ENCODE assay signal across 9 cellular contexts in the genomic region with DNA sequence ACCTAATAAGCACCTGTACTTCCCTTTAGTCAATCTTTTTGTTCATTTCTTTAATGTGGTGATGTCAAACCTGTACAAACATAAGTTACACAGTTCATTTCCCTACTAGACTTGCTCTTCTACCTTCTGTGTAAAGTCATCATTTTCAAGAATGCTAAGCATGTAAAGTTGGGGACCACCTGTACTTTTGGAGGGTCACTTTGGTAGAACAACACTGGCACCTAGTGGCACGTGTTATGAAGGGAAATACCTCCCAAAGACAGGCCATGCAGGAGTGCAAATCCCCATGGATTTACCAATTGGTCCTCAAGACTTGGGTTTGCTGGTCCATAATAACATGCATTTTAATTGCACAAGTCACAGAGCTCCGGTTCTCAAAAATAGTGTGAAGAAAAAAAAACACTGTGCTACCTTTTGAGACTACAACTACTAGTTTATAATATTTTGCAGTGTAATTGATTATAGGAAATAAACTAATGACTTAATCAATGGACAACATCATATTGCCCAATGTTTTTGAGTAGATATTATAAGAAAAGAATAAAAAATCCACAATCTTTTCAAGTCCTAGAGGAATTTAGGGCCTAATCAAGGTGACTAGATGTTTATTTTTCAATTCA.
DNase-seq lines count a peak whose midpoint lies in the region; ATAC-seq and TF ChIP-seq lines count a peak whose summit lies in the region.
"Had no signal": no experiment of that assay in that cellular context is flagged by ENCODE, and none has a peak within 500 bp of the region (broad histone marks: within the 10 kb centered on the region; RNA-seq: fewer than 3 reads in every experiment).

No MANE protein-coding gene starts in this region.

- peak; percentile 90 for TF ChIP-seq RAD21 in HCT116 (IDR thresholded peaks at IDR 0.05; ENCODE audit: low read depth)

- no peaks in the 10 kb centered on the region for H3K36me3 Mint-ChIP-seq in osteocyte (ENCODE audit: unreplicated experiment)
- H3K36me3 Mint-ChIP-seq: naive B cell had no signal

- no peaks in the 10 kb centered on the region for H3K9me2 ChIP-seq in HCT116 (ENCODE audit: insufficient read depth)

- H3K4me1 ChIP-seq in HCT116 (ENCODE audit: control insufficient read depth in 1 of 2, insufficient read depth in 2 of 2, low read length in 2 of 2), result no peaks in the 10 kb centered on the region

- intact Hi-C loops in HCT116 (cut with micrococcal nuclease), result loop anchor here (1.0 to 5.0 kb wide), 5 partner anchors 429 to 830 kb away; no protein-coding TSS in a partner anchor

- H4K20me1 ChIP-seq in HCT116 (ENCODE audit: insufficient read depth), result no peaks in the 10 kb centered on the region

- ATAC-seq in HCT116 (peak; percentile 86), GM19463 (IDR thresholded peaks at IDR 0.05; ENCODE audit: unreplicated experiment) (no peak)

- no peaks in the 10 kb centered on the region for H3K27me3 Mint-ChIP-seq in osteocyte (ENCODE audit: unreplicated experiment)

- no peak overlapping the region for H3K4me2 ChIP-seq in HCT116 (ENCODE audit: low read length)

- no peaks in the 10 kb centered on the region for H3K9me3 Mint-ChIP-seq in osteocyte (ENCODE audit: unreplicated experiment)

- TF ChIP-seq CTCF in HCT116 (IDR thresholded peaks at IDR 0.05 in 2 of 3, conservative IDR thresholded peaks at IDR 0.05 in 1 of 3; ENCODE audit: borderline replicate concordance in 1 of 3, insufficient read depth in 1 of 3, low read depth in 2 of 3, low read length in 2 of 3) (peak; percentile 56 to 84 (median 76); a peak in 5 of 6 replicates), fibroblast of mammary gland (conservative IDR thresholded peaks at IDR 0.05; ENCODE audit: control insufficient read depth, insufficient read depth, low read depth, low read length) (peak; percentile 75), osteocyte (IDR thresholded peaks at IDR 0.05) (peak; percentile 90)

- POLR2A ChIA-PET in HCT116 (lab: Charles Lee), result no interaction called here

- H3K9me3 ChIP-seq in HCT116 (ENCODE audit: control insufficient read depth in 1 of 2, insufficient read depth in 1 of 2, low read depth in 1 of 2, low read length in 2 of 2), result no peaks in the 10 kb centered on the region

- RAD21 ChIA-PET in HCT116 (lab: Charles Lee; ENCODE audit: low non-redundant PET in 1 of 2, low total read pairs in 2 of 2, uncharacterized antibody in 2 of 2, unreplicated experiment in 2 of 2), result interaction anchor here (0.7 to 1.0 kb wide), 2 partner anchors 220 to 429 kb away, joined by 3 to 4 read pairs; no protein-coding TSS in a partner anchor

- H3K27ac Mint-ChIP-seq in osteocyte (ENCODE audit: unreplicated experiment), result no peak overlapping the region
- H3K27ac Mint-ChIP-seq: naive B cell had no signal

- no peak overlapping the region for H3K9ac ChIP-seq in HCT116 (ENCODE audit: low read length)

- no peaks in the 10 kb centered on the region for H3K79me2 ChIP-seq in HCT116 (ENCODE audit: insufficient read depth, low read length)

- CTCF ChIA-PET in HCT116 (lab: Charles Lee), result interaction anchor here (4.2 kb wide), 1 partner anchor 430 kb away, joined by 27 read pairs; a partner anchor contains a TSS

- H3K36me3 ChIP-seq in HCT116 (ENCODE audit: control insufficient read depth in 1 of 2, insufficient read depth in 2 of 2, low read length in 2 of 2), result no peaks in the 10 kb centered on the region

- H3K4me3 ChIP-seq in HCT116 (replicated peaks in 1 of 2; ENCODE audit: low read depth in 1 of 2, low read length in 2 of 2) (no peak overlapping the region), fibroblast of mammary gland (ENCODE audit: control insufficient read depth, low read depth, low read length) (no peak overlapping the region)

- DNase-seq in DMS153 (lab: John Stamatoyannopoulos, UW), result peak; percentile 40
- peak; percentile 56 for DNase-seq in HCT116 (ENCODE audit: low read depth, low spot score)
- DNase-seq in SHP77 treated with DMSO at 0.1 percent for 48 hours (lab: John Stamatoyannopoulos, UW), result peak; percentile 37
- peak; percentile 70 for DNase-seq in fibroblast of mammary gland (ENCODE audit: low read depth)
- no peak for DNase-seq in osteocyte (ENCODE audit: extremely low spot score, unreplicated experiment)
- no peak for DNase-seq in NCI-H187 (lab: John Stamatoyannopoulos, UW)
- DNase-seq in NCI-H2227 treated with DMSO at 0.1 percent for 48 hours (lab: John Stamatoyannopoulos, UW), result no peak
- DNase-seq: naive B cell had no signal

- H3K27me3 ChIP-seq in HCT116 (ENCODE audit: insufficient read depth, low read length), result no peaks in the 10 kb centered on the region

- no peak for TF ChIP-seq POLR2A in HCT116 (IDR thresholded peaks at IDR 0.05; ENCODE audit: borderline replicate concordance, extremely low read depth, insufficient read depth, insufficient read length)

- H3K4me1 Mint-ChIP-seq in osteocyte (ENCODE audit: unreplicated experiment), result peaks cover 19% of the 10 kb centered on the region
- H3K4me1 Mint-ChIP-seq: naive B cell had no signal

- no peak overlapping the region for H3K4me3 Mint-ChIP-seq in osteocyte (ENCODE audit: unreplicated experiment)
- H3K4me3 Mint-ChIP-seq: naive B cell had no signal

- H3K27ac ChIP-seq in HCT116 (ENCODE audit: low read depth, low read length), result no peak overlapping the region

- BruUV-seq in HCT116 (replicated peaks; lab: Mats Ljungman, UMichigan), result no TSS peak

- H2AFZ ChIP-seq in HCT116 (ENCODE audit: low read depth, low read length, poor library complexity, severe bottlenecking), result no peak overlapping the region

TF ChIP-seq in HCT116, 20 proteins besides CTCF, POLR2A, EP300 and RAD21:
- TF ChIP-seq ZNF274 (IDR thresholded peaks at IDR 0.05; ENCODE audit: low read depth, low read length), result no peak
- no peak for TF ChIP-seq ELF1 (IDR thresholded peaks at IDR 0.05; ENCODE audit: borderline replicate concordance, low read depth)
- no peak for TF ChIP-seq JUND (IDR thresholded peaks at IDR 0.05)
- TF ChIP-seq POLR2AphosphoS5 (IDR thresholded peaks at IDR 0.05; ENCODE audit: low read depth, low read length), result no peak
- TF ChIP-seq, protein P1, sequence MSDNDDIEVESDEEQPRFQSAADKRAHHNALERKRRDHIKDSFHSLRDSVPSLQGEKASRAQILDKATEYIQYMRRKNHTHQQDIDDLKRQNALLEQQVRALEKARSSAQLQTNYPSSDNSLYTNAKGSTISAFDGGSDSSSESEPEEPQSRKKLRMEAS (IDR thresholded peaks at IDR 0.05), result no peak
- TF ChIP-seq, protein P2, sequence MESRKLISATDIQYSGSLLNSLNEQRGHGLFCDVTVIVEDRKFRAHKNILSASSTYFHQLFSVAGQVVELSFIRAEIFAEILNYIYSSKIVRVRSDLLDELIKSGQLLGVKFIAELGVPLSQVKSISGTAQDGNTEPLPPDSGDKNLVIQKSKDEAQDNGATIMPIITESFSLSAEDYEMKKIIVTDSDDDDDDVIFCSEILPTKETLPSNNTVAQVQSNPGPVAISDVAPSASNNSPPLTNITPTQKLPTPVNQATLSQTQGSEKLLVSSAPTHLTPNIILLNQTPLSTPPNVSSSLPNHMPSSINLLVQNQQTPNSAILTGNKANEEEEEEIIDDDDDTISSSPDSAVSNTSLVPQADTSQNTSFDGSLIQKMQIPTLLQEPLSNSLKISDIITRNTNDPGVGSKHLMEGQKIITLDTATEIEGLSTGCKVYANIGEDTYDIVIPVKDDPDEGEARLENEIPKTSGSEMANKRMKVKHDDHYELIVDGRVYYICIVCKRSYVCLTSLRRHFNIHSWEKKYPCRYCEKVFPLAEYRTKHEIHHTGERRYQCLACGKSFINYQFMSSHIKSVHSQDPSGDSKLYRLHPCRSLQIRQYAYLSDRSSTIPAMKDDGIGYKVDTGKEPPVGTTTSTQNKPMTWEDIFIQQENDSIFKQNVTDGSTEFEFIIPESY (IDR thresholded peaks at IDR 0.05; ENCODE audit: extremely low read depth, insufficient replicate concordance, low read length), result no peak
- TF ChIP-seq, protein P3, sequence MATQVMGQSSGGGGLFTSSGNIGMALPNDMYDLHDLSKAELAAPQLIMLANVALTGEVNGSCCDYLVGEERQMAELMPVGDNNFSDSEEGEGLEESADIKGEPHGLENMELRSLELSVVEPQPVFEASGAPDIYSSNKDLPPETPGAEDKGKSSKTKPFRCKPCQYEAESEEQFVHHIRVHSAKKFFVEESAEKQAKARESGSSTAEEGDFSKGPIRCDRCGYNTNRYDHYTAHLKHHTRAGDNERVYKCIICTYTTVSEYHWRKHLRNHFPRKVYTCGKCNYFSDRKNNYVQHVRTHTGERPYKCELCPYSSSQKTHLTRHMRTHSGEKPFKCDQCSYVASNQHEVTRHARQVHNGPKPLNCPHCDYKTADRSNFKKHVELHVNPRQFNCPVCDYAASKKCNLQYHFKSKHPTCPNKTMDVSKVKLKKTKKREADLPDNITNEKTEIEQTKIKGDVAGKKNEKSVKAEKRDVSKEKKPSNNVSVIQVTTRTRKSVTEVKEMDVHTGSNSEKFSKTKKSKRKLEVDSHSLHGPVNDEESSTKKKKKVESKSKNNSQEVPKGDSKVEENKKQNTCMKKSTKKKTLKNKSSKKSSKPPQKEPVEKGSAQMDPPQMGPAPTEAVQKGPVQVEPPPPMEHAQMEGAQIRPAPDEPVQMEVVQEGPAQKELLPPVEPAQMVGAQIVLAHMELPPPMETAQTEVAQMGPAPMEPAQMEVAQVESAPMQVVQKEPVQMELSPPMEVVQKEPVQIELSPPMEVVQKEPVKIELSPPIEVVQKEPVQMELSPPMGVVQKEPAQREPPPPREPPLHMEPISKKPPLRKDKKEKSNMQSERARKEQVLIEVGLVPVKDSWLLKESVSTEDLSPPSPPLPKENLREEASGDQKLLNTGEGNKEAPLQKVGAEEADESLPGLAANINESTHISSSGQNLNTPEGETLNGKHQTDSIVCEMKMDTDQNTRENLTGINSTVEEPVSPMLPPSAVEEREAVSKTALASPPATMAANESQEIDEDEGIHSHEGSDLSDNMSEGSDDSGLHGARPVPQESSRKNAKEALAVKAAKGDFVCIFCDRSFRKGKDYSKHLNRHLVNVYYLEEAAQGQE (IDR thresholded peaks at IDR 0.05; ENCODE audit: low read depth), result no peak
- no peak for TF ChIP-seq SRF (IDR thresholded peaks at IDR 0.05; ENCODE audit: low read depth)
- TF ChIP-seq, protein P4, sequence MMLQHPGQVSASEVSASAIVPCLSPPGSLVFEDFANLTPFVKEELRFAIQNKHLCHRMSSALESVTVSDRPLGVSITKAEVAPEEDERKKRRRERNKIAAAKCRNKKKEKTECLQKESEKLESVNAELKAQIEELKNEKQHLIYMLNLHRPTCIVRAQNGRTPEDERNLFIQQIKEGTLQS (IDR thresholded peaks at IDR 0.05), result no peak
- no peak for TF ChIP-seq TCF7L2 (IDR thresholded peaks at IDR 0.05; ENCODE audit: borderline replicate concordance, extremely low read depth, insufficient read depth, insufficient read length)
- TF ChIP-seq EZH2 (IDR thresholded peaks at IDR 0.05), result no peak
- no peak for TF ChIP-seq ZFX (IDR thresholded peaks at IDR 0.05)
- TF ChIP-seq EZH2phosphoT487 (IDR thresholded peaks at IDR 0.05; ENCODE audit: borderline replicate concordance), result no peak
- TF ChIP-seq SIN3A (IDR thresholded peaks at IDR 0.05; ENCODE audit: low read depth), result no peak
- no peak for TF ChIP-seq CBX3 (IDR thresholded peaks at IDR 0.05; ENCODE audit: low read depth)

Comparison
In these comparisons a context has a peak if more than half of its experiments do, and no peak if none do; other contexts are left out.
1. DNase-seq: peak in DMS153 (single experiment), HCT116 (single experiment), SHP77 treated with DMSO at 0.1 percent for 48 hours (single experiment) and fibroblast of mammary gland (single experiment); none in osteocyte (single experiment), NCI-H187 (0 of 2) and NCI-H2227 treated with DMSO at 0.1 percent for 48 hours (single experiment).
2. Peak in every context shown above with its lines, with median percentiles within 50 percentile points of each other: CTCF ChIP-seq.